Comparison of ENCODE assay signal across 8 cellular contexts in the genomic region with DNA sequence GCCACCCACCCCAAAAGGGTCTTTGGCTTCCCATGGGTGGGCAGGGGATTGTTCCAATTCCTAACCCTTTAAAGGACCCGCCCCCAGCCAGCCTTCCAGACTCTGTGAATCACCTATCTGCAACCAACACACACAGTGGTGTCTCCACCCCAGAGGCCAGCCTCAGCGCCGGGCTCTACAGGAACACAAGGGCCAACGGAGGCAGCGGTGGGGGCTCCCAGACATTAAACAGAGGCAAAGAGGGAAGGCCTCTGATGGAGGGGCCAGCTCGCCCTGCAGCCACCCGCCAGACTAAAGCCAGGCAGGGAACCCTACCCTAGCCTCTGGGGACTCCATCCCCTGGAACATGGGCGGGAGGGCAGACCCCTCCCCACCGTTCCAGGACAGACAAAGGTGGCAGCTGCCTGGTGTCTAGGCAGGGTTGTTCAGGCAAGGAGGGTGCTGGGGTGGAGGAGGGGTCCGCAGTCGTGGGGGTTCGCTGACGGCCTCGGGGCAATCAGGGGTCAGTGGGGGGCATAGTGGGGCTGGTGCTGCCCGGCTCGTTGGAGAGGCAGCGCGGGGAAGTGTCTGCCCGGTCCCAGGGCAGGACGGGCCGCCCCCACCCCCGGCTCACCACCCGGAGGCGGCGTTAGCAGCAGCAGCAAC. TPM values are rescaled to one million over a fixed set of nuclear protein-coding genes. Genes with fewer than 3 reads are reported as not detected.
DNase-seq lines count a peak whose midpoint lies in the region; ATAC-seq and TF ChIP-seq lines count a peak whose summit lies in the region.

No MANE protein-coding gene starts in this region.

- H3K27ac ChIP-seq in OCI-LY1 (ENCODE audit: low read depth, low read length, poor library complexity, severe bottlenecking) (no peak overlapping the region), duodenal mucosa (ENCODE audit: low read depth, low read length) (peak overlapping the region; percentile 91), mesendoderm (ENCODE audit: low read depth, low read length) (peak overlapping the region; percentile 63)

- no peak overlapping the region for H2AK5ac ChIP-seq in mesendoderm (ENCODE audit: low read length)

- H3K27me3 Mint-ChIP-seq in Caco-2 (ENCODE audit: insufficient read depth, unreplicated experiment) (no peaks in the 10 kb centered on the region), type B pancreatic cell (no peaks in the 10 kb centered on the region)

- H3K9me3 Mint-ChIP-seq in Caco-2 (ENCODE audit: unreplicated experiment) (peaks cover under 1% of the 10 kb centered on the region), type B pancreatic cell (no peaks in the 10 kb centered on the region)

- no CpG with 5 or more reads among the region's 25 CpGs for whole genome bisulfite sequencing in mesendoderm (ENCODE audit: extremely low coverage, insufficient coverage, low lambda C conversion rate)

- intact Hi-C loops in Caco-2 (cut with micrococcal nuclease; ENCODE audit: unreplicated experiment): no loop called here

- no peak overlapping the region for H2BK15ac ChIP-seq in mesendoderm (replicated peaks; ENCODE audit: low read depth)

- H3K9me3 ChIP-seq in Caco-2 (no peaks in the 10 kb centered on the region), OCI-LY1 (ENCODE audit: low read length) (no peaks in the 10 kb centered on the region), duodenal mucosa (ENCODE audit: control insufficient read depth in 1 of 2, low read length in 2 of 2) (no peaks in the 10 kb centered on the region)

- H2BK5ac ChIP-seq in mesendoderm (ENCODE audit: low read length): peak overlapping the region; percentile 63

- CTCF ChIA-PET in Caco-2 (lab: Charles Lee): interaction anchor here (1.4 kb wide), 1 partner anchor 30 kb away, joined by 14 read pairs; no protein-coding TSS in a partner anchor

- no peaks in the 10 kb centered on the region for H3F3A ChIP-seq in OCI-LY1 (ENCODE audit: insufficient read depth, low read length)

- TF ChIP-seq CTCF in Caco-2 (IDR thresholded peaks at IDR 0.05; ENCODE audit: insufficient read depth in 1 of 2, low read depth in 1 of 2, low read length in 1 of 2, severe bottlenecking in 1 of 2, unreplicated experiment in 1 of 2) (no peak), OCI-LY1 (IDR thresholded peaks at IDR 0.05; ENCODE audit: low read length) (no peak), type B pancreatic cell (conservative IDR thresholded peaks at IDR 0.05) (no peak)

- H3K4me3 Mint-ChIP-seq in Caco-2 (ENCODE audit: unreplicated experiment) (peak overlapping the region; percentile 74), type B pancreatic cell (peak overlapping the region; percentile 83)

- H3K27me3 ChIP-seq in Caco-2 (replicated peaks; ENCODE audit: control insufficient read depth, insufficient read depth, low read length) (no peaks in the 10 kb centered on the region), OCI-LY1 (ENCODE audit: insufficient read depth, low read length) (no peaks in the 10 kb centered on the region), duodenal mucosa (ENCODE audit: control insufficient read depth in 1 of 2, insufficient read depth in 2 of 2, low read length in 2 of 2) (no peaks in the 10 kb centered on the region), mesendoderm (ENCODE audit: insufficient read depth, low read length, poor library complexity) (no peaks in the 10 kb centered on the region)

- peaks cover 6% of the 10 kb centered on the region for H3K36me3 Mint-ChIP-seq in Caco-2 (ENCODE audit: insufficient read depth, unreplicated experiment)
- peaks cover 5% of the 10 kb centered on the region for H3K36me3 Mint-ChIP-seq in type B pancreatic cell

- peak overlapping the region; percentile 81 for H3K18ac ChIP-seq in mesendoderm (ENCODE audit: low read length)

- ATAC-seq in HG02840 (IDR thresholded peaks at IDR 0.05; ENCODE audit: low FRiP score, unreplicated experiment) (no peak), HG03460 (IDR thresholded peaks at IDR 0.05; ENCODE audit: unreplicated experiment) (no peak)

- H3K36me3 ChIP-seq in Caco-2 (ENCODE audit: control insufficient read depth, insufficient read depth, low read length) (no peaks in the 10 kb centered on the region), OCI-LY1 (ENCODE audit: insufficient read depth, low read length) (no peaks in the 10 kb centered on the region), duodenal mucosa (ENCODE audit: control insufficient read depth in 1 of 2, insufficient read depth in 2 of 2, low read length in 2 of 2) (no peaks in the 10 kb centered on the region), mesendoderm (ENCODE audit: control insufficient read depth, insufficient read depth, low read length) (no peaks in the 10 kb centered on the region)

- H4K8ac ChIP-seq in mesendoderm (ENCODE audit: low read depth, low read length): no peak overlapping the region

- peak overlapping the region; percentile 33 for H2BK120ac ChIP-seq in mesendoderm (ENCODE audit: low read depth, low read length)

- no peaks in the 10 kb centered on the region for H3K79me2 ChIP-seq in OCI-LY1 (ENCODE audit: insufficient read depth, low read length)
- H3K79me2 ChIP-seq in mesendoderm (ENCODE audit: control insufficient read depth, insufficient read depth, low read length): no peaks in the 10 kb centered on the region

- H3K79me1 ChIP-seq in mesendoderm (ENCODE audit: low read length): peaks cover 3% of the 10 kb centered on the region

- peak overlapping the region; percentile 89 for H3K23ac ChIP-seq in mesendoderm (ENCODE audit: low read length)

- H4K20me1 ChIP-seq in OCI-LY1 (ENCODE audit: insufficient read depth, low read length): no peaks in the 10 kb centered on the region

- H3K27ac Mint-ChIP-seq in Caco-2 (ENCODE audit: unreplicated experiment): peak overlapping the region; percentile 68
- peak overlapping the region; percentile 46 for H3K27ac Mint-ChIP-seq in type B pancreatic cell

- POLR2A ChIA-PET in Caco-2 (lab: Charles Lee): interaction anchor here (0.6 kb wide), 1 partner anchor 30 kb away, joined by 3 read pairs; no protein-coding TSS in a partner anchor

- H3K4me1 Mint-ChIP-seq in Caco-2 (ENCODE audit: low read depth, unreplicated experiment): peaks cover 23% of the 10 kb centered on the region
- peaks cover 12% of the 10 kb centered on the region for H3K4me1 Mint-ChIP-seq in type B pancreatic cell (ENCODE audit: unreplicated experiment)

- H4K5ac ChIP-seq in mesendoderm (ENCODE audit: low read length): no peak overlapping the region

- peaks cover 35% of the 10 kb centered on the region for H3K4me1 ChIP-seq in Caco-2
- H3K4me1 ChIP-seq in OCI-LY1 (ENCODE audit: insufficient read depth, low read length, severe bottlenecking): peaks cover 14% of the 10 kb centered on the region
- peaks cover 22 to 23% of the 10 kb centered on the region in 2 donors for H3K4me1 ChIP-seq in duodenal mucosa (ENCODE audit: control insufficient read depth in 1 of 2, insufficient read depth in 2 of 2, low read length in 2 of 2)
- peaks cover 12% of the 10 kb centered on the region for H3K4me1 ChIP-seq in mesendoderm (ENCODE audit: control insufficient read depth, low read depth, low read length)

- BruUV-seq in Caco-2 (replicated peaks; lab: Mats Ljungman, UMichigan): no TSS peak

- peak overlapping the region; percentile 96 for H3K56ac ChIP-seq in mesendoderm (ENCODE audit: low read length)

- H3K9ac ChIP-seq in OCI-LY1 (ENCODE audit: low read length) (peak overlapping the region; percentile 55; the same call in 1 of the 2 replicates), duodenal mucosa (ENCODE audit: low read depth in 1 of 2, low read length in 2 of 2) (peak overlapping the region; percentile 76 to 86), mesendoderm (ENCODE audit: low read length) (peak overlapping the region; percentile 93)

- no peak overlapping the region for H2AFZ ChIP-seq in OCI-LY1 (ENCODE audit: low read length)

- DNase-seq in Caco-2: no peak
- DNase-seq in mesendoderm: peak; percentile 75
- no peak for DNase-seq in type B pancreatic cell (ENCODE audit: extremely low spot score, unreplicated experiment)
- DNase-seq in DMS114 treated with DMSO at 0.1 percent for 48 hours (lab: John Stamatoyannopoulos, UW; ENCODE audit: unreplicated experiment): no peak

- H3K4ac ChIP-seq in mesendoderm (ENCODE audit: low read depth, low read length): peak overlapping the region; percentile 87

- H3K9me2 ChIP-seq in OCI-LY1 (ENCODE audit: low read depth, low read length): no peaks in the 10 kb centered on the region

- H3K4me3 ChIP-seq in Caco-2 (ENCODE audit: low read depth, low read length): peak overlapping the region; percentile 75
- peak overlapping the region; percentile 60 for H3K4me3 ChIP-seq in OCI-LY1 (ENCODE audit: low read depth, low read length, poor library complexity, severe bottlenecking)
- H3K4me3 ChIP-seq in duodenal mucosa (ENCODE audit: low read depth in 1 of 2, low read length in 2 of 2): peak overlapping the region; percentile 73 to 81
- peak overlapping the region; percentile 72 for H3K4me3 ChIP-seq in mesendoderm (ENCODE audit: low read length)

- H3K4me2 ChIP-seq in OCI-LY1 (ENCODE audit: low read length) (peak overlapping the region; percentile 63), mesendoderm (ENCODE audit: low read length) (peak overlapping the region; percentile 74)

RNA-seq across cellular contexts. Expression of a gene that starts 0.4 kb away (rescaled TPM):
- total RNA-seq in Caco-2 (2022): 213 and 226 TPM in 2 replicates
- 181 TPM for polyA plus RNA-seq in mesendoderm (2013, experiment 1 of 2)
- 171 TPM for polyA plus RNA-seq in mesendoderm (2013, experiment 2 of 2)
- 162 and 193 TPM in 2 replicates for total RNA-seq in type B pancreatic cell (ENCODE audit: low replicate concordance)

RNA-seq across cellular contexts. Expression of a gene that starts 53.1 kb away (rescaled TPM):
- 11.2 and 14.4 TPM in 2 replicates for total RNA-seq in Caco-2 (2022)
- polyA plus RNA-seq in mesendoderm (2013, experiment 1 of 2): 3.7 TPM
- 4.3 TPM for polyA plus RNA-seq in mesendoderm (2013, experiment 2 of 2)
- total RNA-seq in type B pancreatic cell (ENCODE audit: low replicate concordance): 10.5 and 11.3 TPM in 2 replicates

RNA-seq across cellular contexts. Expression of a gene that starts 57.0 kb away (rescaled TPM):
- total RNA-seq in Caco-2 (2022) (14.4 and 15.9 TPM in 2 replicates), type B pancreatic cell (ENCODE audit: low replicate concordance) (9.3 and 16.0 TPM in 2 replicates)
- polyA plus RNA-seq in mesendoderm (2013, experiment 1 of 2): 15.5 TPM
- polyA plus RNA-seq in mesendoderm (2013, experiment 2 of 2): 16.0 TPM
